Comparison of ENCODE assay signal across 1 cellular context in the genomic region with DNA sequence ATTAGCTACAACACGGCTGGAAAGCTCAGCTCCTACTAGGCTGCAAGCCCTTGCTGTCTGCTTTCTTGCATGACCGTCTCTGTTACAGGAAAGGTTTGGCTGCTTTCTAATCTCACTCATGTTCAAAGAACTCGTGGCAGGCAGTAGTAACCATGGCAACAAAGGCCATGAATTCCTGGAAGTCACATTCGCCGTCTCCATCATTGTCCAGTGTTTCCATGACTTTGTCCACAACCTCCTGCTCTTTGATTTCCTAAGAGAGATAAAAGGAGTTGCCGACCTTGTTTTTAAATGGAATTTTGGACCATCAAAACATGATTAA.
TF ChIP-seq lines count a peak whose summit lies in the region.

No MANE protein-coding gene starts in this region.

TF ChIP-seq in GM23338, 12 proteins besides CTCF, POLR2A, EP300 and RAD21:
- TF ChIP-seq, protein P1, sequence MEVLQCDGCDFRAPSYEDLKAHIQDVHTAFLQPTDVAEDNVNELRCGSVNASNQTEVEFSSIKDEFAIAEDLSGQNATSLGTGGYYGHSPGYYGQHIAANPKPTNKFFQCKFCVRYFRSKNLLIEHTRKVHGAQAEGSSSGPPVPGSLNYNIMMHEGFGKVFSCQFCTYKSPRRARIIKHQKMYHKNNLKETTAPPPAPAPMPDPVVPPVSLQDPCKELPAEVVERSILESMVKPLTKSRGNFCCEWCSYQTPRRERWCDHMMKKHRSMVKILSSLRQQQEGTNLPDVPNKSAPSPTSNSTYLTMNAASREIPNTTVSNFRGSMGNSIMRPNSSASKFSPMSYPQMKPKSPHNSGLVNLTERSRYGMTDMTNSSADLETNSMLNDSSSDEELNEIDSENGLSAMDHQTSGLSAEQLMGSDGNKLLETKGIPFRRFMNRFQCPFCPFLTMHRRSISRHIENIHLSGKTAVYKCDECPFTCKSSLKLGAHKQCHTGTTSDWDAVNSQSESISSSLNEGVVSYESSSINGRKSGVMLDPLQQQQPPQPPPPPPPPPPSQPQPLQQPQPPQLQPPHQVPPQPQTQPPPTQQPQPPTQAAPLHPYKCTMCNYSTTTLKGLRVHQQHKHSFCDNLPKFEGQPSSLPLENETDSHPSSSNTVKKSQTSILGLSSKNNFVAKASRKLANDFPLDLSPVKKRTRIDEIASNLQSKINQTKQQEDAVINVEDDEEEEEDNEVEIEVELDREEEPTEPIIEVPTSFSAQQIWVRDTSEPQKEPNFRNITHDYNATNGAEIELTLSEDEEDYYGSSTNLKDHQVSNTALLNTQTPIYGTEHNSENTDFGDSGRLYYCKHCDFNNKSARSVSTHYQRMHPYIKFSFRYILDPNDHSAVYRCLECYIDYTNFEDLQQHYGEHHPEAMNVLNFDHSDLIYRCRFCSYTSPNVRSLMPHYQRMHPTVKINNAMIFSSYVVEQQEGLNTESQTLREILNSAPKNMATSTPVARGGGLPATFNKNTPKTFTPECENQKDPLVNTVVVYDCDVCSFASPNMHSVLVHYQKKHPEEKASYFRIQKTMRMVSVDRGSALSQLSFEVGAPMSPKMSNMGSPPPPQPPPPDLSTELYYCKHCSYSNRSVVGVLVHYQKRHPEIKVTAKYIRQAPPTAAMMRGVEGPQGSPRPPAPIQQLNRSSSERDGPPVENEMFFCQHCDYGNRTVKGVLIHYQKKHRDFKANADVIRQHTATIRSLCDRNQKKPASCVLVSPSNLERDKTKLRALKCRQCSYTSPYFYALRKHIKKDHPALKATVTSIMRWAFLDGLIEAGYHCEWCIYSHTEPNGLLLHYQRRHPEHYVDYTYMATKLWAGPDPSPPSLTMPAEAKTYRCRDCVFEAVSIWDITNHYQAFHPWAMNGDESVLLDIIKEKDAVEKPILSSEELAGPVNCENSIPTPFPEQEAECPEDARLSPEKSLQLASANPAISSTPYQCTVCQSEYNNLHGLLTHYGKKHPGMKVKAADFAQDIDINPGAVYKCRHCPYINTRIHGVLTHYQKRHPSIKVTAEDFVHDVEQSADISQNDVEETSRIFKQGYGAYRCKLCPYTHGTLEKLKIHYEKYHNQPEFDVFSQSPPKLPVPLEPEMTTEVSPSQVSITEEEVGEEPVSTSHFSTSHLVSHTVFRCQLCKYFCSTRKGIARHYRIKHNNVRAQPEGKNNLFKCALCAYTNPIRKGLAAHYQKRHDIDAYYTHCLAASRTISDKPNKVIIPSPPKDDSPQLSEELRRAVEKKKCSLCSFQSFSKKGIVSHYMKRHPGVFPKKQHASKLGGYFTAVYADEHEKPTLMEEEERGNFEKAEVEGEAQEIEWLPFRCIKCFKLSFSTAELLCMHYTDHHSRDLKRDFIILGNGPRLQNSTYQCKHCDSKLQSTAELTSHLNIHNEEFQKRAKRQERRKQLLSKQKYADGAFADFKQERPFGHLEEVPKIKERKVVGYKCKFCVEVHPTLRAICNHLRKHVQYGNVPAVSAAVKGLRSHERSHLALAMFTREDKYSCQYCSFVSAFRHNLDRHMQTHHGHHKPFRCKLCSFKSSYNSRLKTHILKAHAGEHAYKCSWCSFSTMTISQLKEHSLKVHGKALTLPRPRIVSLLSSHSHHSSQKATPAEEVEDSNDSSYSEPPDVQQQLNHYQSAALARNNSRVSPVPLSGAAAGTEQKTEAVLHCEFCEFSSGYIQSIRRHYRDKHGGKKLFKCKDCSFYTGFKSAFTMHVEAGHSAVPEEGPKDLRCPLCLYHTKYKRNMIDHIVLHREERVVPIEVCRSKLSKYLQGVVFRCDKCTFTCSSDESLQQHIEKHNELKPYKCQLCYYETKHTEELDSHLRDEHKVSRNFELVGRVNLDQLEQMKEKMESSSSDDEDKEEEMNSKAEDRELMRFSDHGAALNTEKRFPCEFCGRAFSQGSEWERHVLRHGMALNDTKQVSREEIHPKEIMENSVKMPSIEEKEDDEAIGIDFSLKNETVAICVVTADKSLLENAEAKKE (CRISPR knock-in tag; IDR thresholded peaks at IDR 0.05) = no peak
- TF ChIP-seq EZH2 (IDR thresholded peaks at IDR 0.05; ENCODE audit: low read depth, unreplicated experiment) (no peak), CREB1 (CRISPR knock-in tag; IDR thresholded peaks at IDR 0.05; ENCODE audit: low read depth) (no peak), REST (IDR thresholded peaks at IDR 0.05; ENCODE audit: unreplicated experiment) (no peak), JUNB (IDR thresholded peaks at IDR 0.05; ENCODE audit: unreplicated experiment) (no peak), STAT1 (IDR thresholded peaks at IDR 0.05; ENCODE audit: unreplicated experiment) (no peak), POLR2AphosphoS5 (IDR thresholded peaks at IDR 0.05; ENCODE audit: low read depth) (no peak), ZNF114 (CRISPR knock-in tag; IDR thresholded peaks at IDR 0.05) (no peak), NANOG (IDR thresholded peaks at IDR 0.05; ENCODE audit: borderline replicate concordance) (no peak), ZNF331 (CRISPR knock-in tag; IDR thresholded peaks at IDR 0.05; ENCODE audit: low read depth) (no peak), EZH2phosphoT487 (IDR thresholded peaks at IDR 0.05; ENCODE audit: unreplicated experiment) (no peak)
- TF ChIP-seq, protein P2, sequence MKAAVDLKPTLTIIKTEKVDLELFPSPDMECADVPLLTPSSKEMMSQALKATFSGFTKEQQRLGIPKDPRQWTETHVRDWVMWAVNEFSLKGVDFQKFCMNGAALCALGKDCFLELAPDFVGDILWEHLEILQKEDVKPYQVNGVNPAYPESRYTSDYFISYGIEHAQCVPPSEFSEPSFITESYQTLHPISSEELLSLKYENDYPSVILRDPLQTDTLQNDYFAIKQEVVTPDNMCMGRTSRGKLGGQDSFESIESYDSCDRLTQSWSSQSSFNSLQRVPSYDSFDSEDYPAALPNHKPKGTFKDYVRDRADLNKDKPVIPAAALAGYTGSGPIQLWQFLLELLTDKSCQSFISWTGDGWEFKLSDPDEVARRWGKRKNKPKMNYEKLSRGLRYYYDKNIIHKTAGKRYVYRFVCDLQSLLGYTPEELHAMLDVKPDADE (IDR thresholded peaks at IDR 0.05) = no peak
TF ChIP-seq in GM23338: peak in this region for 0.
